1 cellular context compared by ENCODE assay signal in genomic region chrX:56564921-56565861, GRCh38.
A peak's percentile ranks its signal among the peaks of the same experiment; 100 is the strongest.
TF ChIP-seq lines count a peak whose summit lies in the region.

No MANE protein-coding gene starts in this region.

TF ChIP-seq in HepG2, 621 proteins besides CTCF, POLR2A, EP300 and RAD21 (continued from another document):
- peak; percentile 44 for TF ChIP-seq ZNF687 (CRISPR knock-in tag; IDR thresholded peaks at IDR 0.05)
- peak; percentile 37 for TF ChIP-seq HNRNPK (IDR thresholded peaks at IDR 0.05; ENCODE audit: low read depth, low read length, poor library complexity, severe bottlenecking)
TF ChIP-seq in HepG2: peak in this region for 4.
